Comparison of ENCODE assay signal across 8 cellular contexts in genomic region chr10:34816067-34817002, GRCh38. TPM values are rescaled to one million over a fixed set of nuclear protein-coding genes. Genes with fewer than 3 reads are reported as not detected.
DNase-seq lines count a peak whose midpoint lies in the region; ATAC-seq and TF ChIP-seq lines count a peak whose summit lies in the region.

No MANE protein-coding gene starts in this region.

- peak in 1 of 2 donors; percentile 8 for TF ChIP-seq POLR2A in tibial nerve (IDR thresholded peaks at IDR 0.05)

- 2% methylated on average over 33 to 34 of the region's 34 CpGs for WGBS in tibial nerve, 2 donors

- TF ChIP-seq EP300 in tibial nerve (IDR thresholded peaks at IDR 0.05), result no peak

- H3K27me3 ChIP-seq in brain microvascular endothelial cell (replicated peaks) (no peaks in the 10 kb centered on the region), tibial nerve (no peaks in the 10 kb centered on the region)

- no peak for TF ChIP-seq CTCF in brain microvascular endothelial cell (IDR thresholded peaks at IDR 0.05; ENCODE audit: low read depth, low read length, missing control alignments)
- TF ChIP-seq CTCF in tibial nerve (IDR thresholded peaks at IDR 0.05), result peak in 1 of 5 experiments; percentile 15

- H3K27ac ChIP-seq in brain microvascular endothelial cell, result no peak overlapping the region
- peak overlapping the region; percentile 52 to 96 (median 72) for H3K27ac ChIP-seq in tibial nerve

- H3K36me3 ChIP-seq in brain microvascular endothelial cell (replicated peaks) (no peaks in the 10 kb centered on the region), tibial nerve (no peaks in the 10 kb centered on the region)

- H3K4me3 ChIP-seq in brain microvascular endothelial cell (ENCODE audit: low read depth, low read length) (peak overlapping the region; percentile 71), tibial nerve (peak overlapping the region; percentile 46 to 96 (median 66))

- peak; percentile 47 for DNase-seq in AG20443 (ENCODE audit: low spot score)
- peak; percentile 58 for DNase-seq in HuH-7 (ENCODE audit: low spot score)
- no peak for DNase-seq in brain microvascular endothelial cell
- no peak for DNase-seq in left lobe of liver (ENCODE audit: low spot score)
- DNase-seq in tibial nerve (ENCODE audit: low spot score in 2 of 2), result no peak
- DNase-seq in T1000 (lab: John Stamatoyannopoulos, UW), result no peak
- no peak for DNase-seq in DMS79 (lab: John Stamatoyannopoulos, UW)

- in situ Hi-C loops in brain microvascular endothelial cell (cut with HindIII; ENCODE audit: low pct_ligation_motif_present, low sequenced_read_pairs), result no loop called here

- peak; percentile 5 for ATAC-seq in left lobe of liver
- ATAC-seq in HG02623 (IDR thresholded peaks at IDR 0.05; ENCODE audit: unreplicated experiment), result no peak

- H3K4me1 ChIP-seq in tibial nerve, result peaks cover 0 to 43% (median 18%) of the 10 kb centered on the region in 4 donors

- no peaks in the 10 kb centered on the region for H3K9me3 ChIP-seq in tibial nerve

RNA-seq across cellular contexts. Expression of gene PARD3, which starts 1.2 kb away (rescaled TPM):
- total RNA-seq in left lobe of liver, result 19.1 TPM
- total RNA-seq in tibial nerve, result 10 to 100 TPM; 42.6 to 63.6 (median 55.2) TPM

Comparison
In these comparisons a context has a peak if more than half of its experiments do, and no peak if none do; other contexts are left out.
1. DNase-seq: peak in AG20443 (single experiment) and HuH-7 (single experiment); none in brain microvascular endothelial cell (single experiment), left lobe of liver (single experiment), tibial nerve (0 of 2), T1000 (single experiment) and DMS79 (single experiment).